ENCODE assay signal across 1 cellular context in the genomic region with DNA sequence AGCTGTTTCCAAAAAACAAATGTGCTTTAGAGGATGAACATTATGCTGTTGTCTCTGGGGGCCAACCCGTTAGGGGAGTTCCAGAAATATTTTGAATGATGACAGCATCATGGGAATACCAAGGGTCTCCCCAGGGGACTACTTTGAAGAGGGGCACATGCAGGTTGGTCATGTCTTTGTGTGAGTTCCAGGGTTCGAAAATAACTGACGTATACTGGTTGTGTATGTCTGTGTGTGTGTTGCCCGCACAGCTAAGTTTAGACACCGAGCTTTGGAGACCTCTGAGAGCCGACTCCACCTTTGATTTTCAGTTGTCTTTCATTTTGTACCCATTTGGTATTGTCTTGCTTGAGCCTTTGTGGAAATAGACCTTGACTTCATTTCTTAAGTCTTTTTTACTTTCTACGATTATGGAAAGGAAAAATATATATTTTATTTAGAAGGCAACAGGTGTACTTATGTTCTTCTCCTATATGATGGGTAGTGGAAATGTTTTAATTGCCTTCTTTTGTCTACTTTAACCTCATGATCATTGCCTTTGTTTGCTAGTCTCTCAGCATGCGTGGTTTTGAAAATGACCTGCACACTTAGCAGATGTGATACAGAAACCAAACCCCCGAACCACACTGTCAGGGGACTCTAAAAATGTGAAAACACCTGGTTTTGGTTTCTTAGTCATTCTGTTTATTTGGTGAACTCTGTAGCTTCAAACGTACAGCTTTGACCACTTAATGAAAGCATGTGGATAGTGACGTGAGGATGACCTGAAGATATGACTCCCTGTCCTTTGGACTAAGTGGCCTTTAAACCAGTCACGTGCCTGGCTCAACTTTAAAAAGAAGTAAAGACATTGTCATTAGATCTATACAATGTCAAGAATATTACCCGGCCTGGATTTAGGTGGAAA.
A peak's percentile ranks its signal among the peaks of the same experiment; 100 is the strongest.
TF ChIP-seq lines count a peak whose summit lies in the region.

No MANE protein-coding gene starts in this region.

TF ChIP-seq in GM12878, 131 proteins besides CTCF, POLR2A, EP300 and RAD21 (continued from another document and continues in another):
- peak; percentile 98 to 99 for TF ChIP-seq BHLHE40 (IDR thresholded peaks at IDR 0.05; ENCODE audit: borderline replicate concordance in 1 of 2, low read depth in 2 of 2, low read length in 1 of 2)
- TF ChIP-seq SIX5 (IDR thresholded peaks at IDR 0.05; ENCODE audit: low read depth, low read length, severe bottlenecking) = peak; percentile 1
- no peak for TF ChIP-seq SREBF1 (IDR thresholded peaks at IDR 0.05; ENCODE audit: low read length)
- TF ChIP-seq ASH2L (IDR thresholded peaks at IDR 0.05; ENCODE audit: borderline replicate concordance, low read depth) = peak; percentile 96
- no peak for TF ChIP-seq KAT2A (conservative IDR thresholded peaks at IDR 0.05; ENCODE audit: control insufficient read depth, low read depth, low read length)
- TF ChIP-seq NFXL1 (IDR thresholded peaks at IDR 0.05; ENCODE audit: borderline replicate concordance) = no peak
- peak; percentile 82 for TF ChIP-seq MYB (IDR thresholded peaks at IDR 0.05; ENCODE audit: borderline replicate concordance, low read depth, low read length)
- TF ChIP-seq, protein P1, sequence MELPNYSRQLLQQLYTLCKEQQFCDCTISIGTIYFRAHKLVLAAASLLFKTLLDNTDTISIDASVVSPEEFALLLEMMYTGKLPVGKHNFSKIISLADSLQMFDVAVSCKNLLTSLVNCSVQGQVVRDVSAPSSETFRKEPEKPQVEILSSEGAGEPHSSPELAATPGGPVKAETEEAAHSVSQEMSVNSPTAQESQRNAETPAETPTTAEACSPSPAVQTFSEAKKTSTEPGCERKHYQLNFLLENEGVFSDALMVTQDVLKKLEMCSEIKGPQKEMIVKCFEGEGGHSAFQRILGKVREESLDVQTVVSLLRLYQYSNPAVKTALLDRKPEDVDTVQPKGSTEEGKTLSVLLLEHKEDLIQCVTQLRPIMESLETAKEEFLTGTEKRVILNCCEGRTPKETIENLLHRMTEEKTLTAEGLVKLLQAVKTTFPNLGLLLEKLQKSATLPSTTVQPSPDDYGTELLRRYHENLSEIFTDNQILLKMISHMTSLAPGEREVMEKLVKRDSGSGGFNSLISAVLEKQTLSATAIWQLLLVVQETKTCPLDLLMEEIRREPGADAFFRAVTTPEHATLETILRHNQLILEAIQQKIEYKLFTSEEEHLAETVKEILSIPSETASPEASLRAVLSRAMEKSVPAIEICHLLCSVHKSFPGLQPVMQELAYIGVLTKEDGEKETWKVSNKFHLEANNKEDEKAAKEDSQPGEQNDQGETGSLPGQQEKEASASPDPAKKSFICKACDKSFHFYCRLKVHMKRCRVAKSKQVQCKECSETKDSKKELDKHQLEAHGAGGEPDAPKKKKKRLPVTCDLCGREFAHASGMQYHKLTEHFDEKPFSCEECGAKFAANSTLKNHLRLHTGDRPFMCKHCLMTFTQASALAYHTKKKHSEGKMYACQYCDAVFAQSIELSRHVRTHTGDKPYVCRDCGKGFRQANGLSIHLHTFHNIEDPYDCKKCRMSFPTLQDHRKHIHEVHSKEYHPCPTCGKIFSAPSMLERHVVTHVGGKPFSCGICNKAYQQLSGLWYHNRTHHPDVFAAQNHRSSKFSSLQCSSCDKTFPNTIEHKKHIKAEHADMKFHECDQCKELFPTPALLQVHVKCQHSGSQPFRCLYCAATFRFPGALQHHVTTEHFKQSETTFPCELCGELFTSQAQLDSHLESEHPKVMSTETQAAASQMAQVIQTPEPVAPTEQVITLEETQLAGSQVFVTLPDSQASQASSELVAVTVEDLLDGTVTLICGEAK (IDR thresholded peaks at IDR 0.05; ENCODE audit: borderline replicate concordance) = no peak
- TF ChIP-seq WRNIP1 (IDR thresholded peaks at IDR 0.05; ENCODE audit: borderline replicate concordance, low read depth, low read length) = no peak
- no peak for TF ChIP-seq HCFC1 (IDR thresholded peaks at IDR 0.05; ENCODE audit: low read length)
- peak; percentile 93 for TF ChIP-seq BCL11A (IDR thresholded peaks at IDR 0.05; ENCODE audit: low read depth, low read length)
- TF ChIP-seq, protein P2, sequence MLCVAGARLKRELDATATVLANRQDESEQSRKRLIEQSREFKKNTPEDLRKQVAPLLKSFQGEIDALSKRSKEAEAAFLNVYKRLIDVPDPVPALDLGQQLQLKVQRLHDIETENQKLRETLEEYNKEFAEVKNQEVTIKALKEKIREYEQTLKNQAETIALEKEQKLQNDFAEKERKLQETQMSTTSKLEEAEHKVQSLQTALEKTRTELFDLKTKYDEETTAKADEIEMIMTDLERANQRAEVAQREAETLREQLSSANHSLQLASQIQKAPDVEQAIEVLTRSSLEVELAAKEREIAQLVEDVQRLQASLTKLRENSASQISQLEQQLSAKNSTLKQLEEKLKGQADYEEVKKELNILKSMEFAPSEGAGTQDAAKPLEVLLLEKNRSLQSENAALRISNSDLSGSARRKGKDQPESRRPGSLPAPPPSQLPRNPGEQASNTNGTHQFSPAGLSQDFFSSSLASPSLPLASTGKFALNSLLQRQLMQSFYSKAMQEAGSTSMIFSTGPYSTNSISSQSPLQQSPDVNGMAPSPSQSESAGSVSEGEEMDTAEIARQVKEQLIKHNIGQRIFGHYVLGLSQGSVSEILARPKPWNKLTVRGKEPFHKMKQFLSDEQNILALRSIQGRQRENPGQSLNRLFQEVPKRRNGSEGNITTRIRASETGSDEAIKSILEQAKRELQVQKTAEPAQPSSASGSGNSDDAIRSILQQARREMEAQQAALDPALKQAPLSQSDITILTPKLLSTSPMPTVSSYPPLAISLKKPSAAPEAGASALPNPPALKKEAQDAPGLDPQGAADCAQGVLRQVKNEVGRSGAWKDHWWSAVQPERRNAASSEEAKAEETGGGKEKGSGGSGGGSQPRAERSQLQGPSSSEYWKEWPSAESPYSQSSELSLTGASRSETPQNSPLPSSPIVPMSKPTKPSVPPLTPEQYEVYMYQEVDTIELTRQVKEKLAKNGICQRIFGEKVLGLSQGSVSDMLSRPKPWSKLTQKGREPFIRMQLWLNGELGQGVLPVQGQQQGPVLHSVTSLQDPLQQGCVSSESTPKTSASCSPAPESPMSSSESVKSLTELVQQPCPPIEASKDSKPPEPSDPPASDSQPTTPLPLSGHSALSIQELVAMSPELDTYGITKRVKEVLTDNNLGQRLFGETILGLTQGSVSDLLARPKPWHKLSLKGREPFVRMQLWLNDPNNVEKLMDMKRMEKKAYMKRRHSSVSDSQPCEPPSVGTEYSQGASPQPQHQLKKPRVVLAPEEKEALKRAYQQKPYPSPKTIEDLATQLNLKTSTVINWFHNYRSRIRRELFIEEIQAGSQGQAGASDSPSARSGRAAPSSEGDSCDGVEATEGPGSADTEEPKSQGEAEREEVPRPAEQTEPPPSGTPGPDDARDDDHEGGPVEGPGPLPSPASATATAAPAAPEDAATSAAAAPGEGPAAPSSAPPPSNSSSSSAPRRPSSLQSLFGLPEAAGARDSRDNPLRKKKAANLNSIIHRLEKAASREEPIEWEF (IDR thresholded peaks at IDR 0.05; ENCODE audit: insufficient replicate concordance, low read depth, low read length) = peak; percentile 70
- TF ChIP-seq ZNF217 (IDR thresholded peaks at IDR 0.05) = no peak; the same call in 1 of the 2 replicates
- peak; percentile 65; the same call in 1 of the 2 replicates for TF ChIP-seq IRF4 (IDR thresholded peaks at IDR 0.05; ENCODE audit: low read depth, low read length)
- no peak for TF ChIP-seq SREBF2 (IDR thresholded peaks at IDR 0.05; ENCODE audit: low read length)
- no peak for TF ChIP-seq ZBTB33 (IDR thresholded peaks at IDR 0.05)
- TF ChIP-seq SUZ12 (IDR thresholded peaks at IDR 0.05; ENCODE audit: unreplicated experiment) = no peak
- peak; percentile 96 for TF ChIP-seq NBN (IDR thresholded peaks at IDR 0.05)
- peak; percentile 72 for TF ChIP-seq NKRF (conservative IDR thresholded peaks at IDR 0.05)
- TF ChIP-seq, protein P3, sequence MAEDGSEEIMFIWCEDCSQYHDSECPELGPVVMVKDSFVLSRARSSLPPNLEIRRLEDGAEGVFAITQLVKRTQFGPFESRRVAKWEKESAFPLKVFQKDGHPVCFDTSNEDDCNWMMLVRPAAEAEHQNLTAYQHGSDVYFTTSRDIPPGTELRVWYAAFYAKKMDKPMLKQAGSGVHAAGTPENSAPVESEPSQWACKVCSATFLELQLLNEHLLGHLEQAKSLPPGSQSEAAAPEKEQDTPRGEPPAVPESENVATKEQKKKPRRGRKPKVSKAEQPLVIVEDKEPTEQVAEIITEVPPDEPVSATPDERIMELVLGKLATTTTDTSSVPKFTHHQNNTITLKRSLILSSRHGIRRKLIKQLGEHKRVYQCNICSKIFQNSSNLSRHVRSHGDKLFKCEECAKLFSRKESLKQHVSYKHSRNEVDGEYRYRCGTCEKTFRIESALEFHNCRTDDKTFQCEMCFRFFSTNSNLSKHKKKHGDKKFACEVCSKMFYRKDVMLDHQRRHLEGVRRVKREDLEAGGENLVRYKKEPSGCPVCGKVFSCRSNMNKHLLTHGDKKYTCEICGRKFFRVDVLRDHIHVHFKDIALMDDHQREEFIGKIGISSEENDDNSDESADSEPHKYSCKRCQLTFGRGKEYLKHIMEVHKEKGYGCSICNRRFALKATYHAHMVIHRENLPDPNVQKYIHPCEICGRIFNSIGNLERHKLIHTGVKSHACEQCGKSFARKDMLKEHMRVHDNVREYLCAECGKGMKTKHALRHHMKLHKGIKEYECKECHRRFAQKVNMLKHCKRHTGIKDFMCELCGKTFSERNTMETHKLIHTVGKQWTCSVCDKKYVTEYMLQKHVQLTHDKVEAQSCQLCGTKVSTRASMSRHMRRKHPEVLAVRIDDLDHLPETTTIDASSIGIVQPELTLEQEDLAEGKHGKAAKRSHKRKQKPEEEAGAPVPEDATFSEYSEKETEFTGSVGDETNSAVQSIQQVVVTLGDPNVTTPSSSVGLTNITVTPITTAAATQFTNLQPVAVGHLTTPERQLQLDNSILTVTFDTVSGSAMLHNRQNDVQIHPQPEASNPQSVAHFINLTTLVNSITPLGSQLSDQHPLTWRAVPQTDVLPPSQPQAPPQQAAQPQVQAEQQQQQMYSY (CRISPR knock-in tag; IDR thresholded peaks at IDR 0.05) = no peak
- TF ChIP-seq, protein P4, sequence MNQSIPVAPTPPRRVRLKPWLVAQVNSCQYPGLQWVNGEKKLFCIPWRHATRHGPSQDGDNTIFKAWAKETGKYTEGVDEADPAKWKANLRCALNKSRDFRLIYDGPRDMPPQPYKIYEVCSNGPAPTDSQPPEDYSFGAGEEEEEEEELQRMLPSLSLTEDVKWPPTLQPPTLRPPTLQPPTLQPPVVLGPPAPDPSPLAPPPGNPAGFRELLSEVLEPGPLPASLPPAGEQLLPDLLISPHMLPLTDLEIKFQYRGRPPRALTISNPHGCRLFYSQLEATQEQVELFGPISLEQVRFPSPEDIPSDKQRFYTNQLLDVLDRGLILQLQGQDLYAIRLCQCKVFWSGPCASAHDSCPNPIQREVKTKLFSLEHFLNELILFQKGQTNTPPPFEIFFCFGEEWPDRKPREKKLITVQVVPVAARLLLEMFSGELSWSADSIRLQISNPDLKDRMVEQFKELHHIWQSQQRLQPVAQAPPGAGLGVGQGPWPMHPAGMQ (IDR thresholded peaks at IDR 0.05; ENCODE audit: borderline replicate concordance) = no peak
- no peak for TF ChIP-seq CBX3 (IDR thresholded peaks at IDR 0.05; ENCODE audit: borderline replicate concordance, low read depth)
- peak; percentile 68; the same call in 1 of the 2 replicates for TF ChIP-seq JUND (IDR thresholded peaks at IDR 0.05; ENCODE audit: low read depth, low read length)
- TF ChIP-seq, protein P5, sequence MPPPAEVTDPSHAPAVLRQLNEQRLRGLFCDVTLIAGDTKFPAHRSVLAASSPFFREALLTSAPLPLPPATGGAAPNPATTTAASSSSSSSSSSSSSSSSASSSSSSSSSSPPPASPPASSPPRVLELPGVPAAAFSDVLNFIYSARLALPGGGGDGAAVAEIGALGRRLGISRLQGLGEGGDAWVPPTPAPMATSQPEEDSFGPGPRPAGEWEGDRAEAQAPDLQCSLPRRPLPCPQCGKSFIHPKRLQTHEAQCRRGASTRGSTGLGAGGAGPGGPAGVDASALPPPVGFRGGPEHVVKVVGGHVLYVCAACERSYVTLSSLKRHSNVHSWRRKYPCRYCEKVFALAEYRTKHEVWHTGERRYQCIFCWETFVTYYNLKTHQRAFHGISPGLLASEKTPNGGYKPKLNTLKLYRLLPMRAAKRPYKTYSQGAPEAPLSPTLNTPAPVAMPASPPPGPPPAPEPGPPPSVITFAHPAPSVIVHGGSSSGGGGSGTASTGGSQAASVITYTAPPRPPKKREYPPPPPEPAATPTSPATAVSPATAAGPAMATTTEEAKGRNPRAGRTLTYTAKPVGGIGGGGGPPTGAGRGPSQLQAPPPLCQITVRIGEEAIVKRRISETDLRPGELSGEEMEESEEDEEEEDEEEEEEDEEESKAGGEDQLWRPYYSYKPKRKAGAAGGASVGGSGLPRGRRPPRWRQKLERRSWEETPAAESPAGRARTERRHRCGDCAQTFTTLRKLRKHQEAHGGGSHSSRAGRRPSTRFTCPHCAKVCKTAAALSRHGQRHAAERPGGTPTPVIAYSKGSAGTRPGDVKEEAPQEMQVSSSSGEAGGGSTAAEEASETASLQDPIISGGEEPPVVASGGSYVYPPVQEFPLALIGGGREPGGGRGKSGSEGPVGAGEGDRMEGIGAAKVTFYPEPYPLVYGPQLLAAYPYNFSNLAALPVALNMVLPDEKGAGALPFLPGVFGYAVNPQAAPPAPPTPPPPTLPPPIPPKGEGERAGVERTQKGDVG (CRISPR knock-in tag; IDR thresholded peaks at IDR 0.05) = no peak
- TF ChIP-seq HDAC2 (IDR thresholded peaks at IDR 0.05) = no peak
